ENCODE assay signal across 8 cellular contexts in genomic region chrX:16445166-16445752, GRCh38.
DNase-seq lines count a peak whose midpoint lies in the region; ATAC-seq and TF ChIP-seq lines count a peak whose summit lies in the region.

No MANE protein-coding gene starts in this region.

- no peaks in the 10 kb centered on the region for H3F3A ChIP-seq in PC-3 (ENCODE audit: low read length, unreplicated experiment)

- no peaks in the 10 kb centered on the region for H3K9me2 ChIP-seq in PC-3 (replicated peaks; ENCODE audit: low read length)

- H3K4me2 ChIP-seq in PC-3 (ENCODE audit: low read length): peak overlapping the region; percentile 14

- no peaks in the 10 kb centered on the region for H4K20me1 ChIP-seq in PC-3 (ENCODE audit: low read length)

- no peaks in the 10 kb centered on the region for H3K4me1 ChIP-seq in heart left ventricle
- H3K4me1 ChIP-seq in PC-3 (ENCODE audit: insufficient read depth, low read length): peaks cover 13% of the 10 kb centered on the region

- BruUV-seq in PC-3 (replicated peaks; lab: Mats Ljungman, UMichigan): no TSS peak

- TF ChIP-seq CTCF in heart left ventricle (IDR thresholded peaks at IDR 0.05): peak; percentile 35 to 69 (median 52)
- TF ChIP-seq CTCF in PC-3 (conservative IDR thresholded peaks at IDR 0.05; ENCODE audit: low read depth, low read length): peak; percentile 72
- no peak for TF ChIP-seq CTCF in omental fat pad (IDR thresholded peaks at IDR 0.05)

- ATAC-seq in heart left ventricle (peak in 1 of 4 donors; percentile 49), left cardiac atrium (no peak), HG02885 (IDR thresholded peaks at IDR 0.05; ENCODE audit: poor library complexity, unreplicated experiment) (peak; percentile 82), PC-3 (peak; percentile 59; the same call in 1 of the 2 replicates), omental fat pad (ENCODE audit: low FRiP score) (no peak)

- H3K27ac ChIP-seq in heart left ventricle (no peak overlapping the region), PC-3 (ENCODE audit: low read length) (peak overlapping the region; percentile 93)

- CTCF ChIA-PET in PC-3 (lab: Charles Lee): no interaction called here

- H2AFZ ChIP-seq in PC-3 (ENCODE audit: low read length): no peak overlapping the region

- peak overlapping the region; percentile 67 for H3K9ac ChIP-seq in PC-3 (ENCODE audit: low read length)

- DNase-seq in heart left ventricle (no peak), left cardiac atrium (no peak), PC-3 (peak; percentile 62), iris pigment epithelial cell (ENCODE audit: low read depth) (peak; percentile 44), omental fat pad (ENCODE audit: low spot score) (no peak)
- DNase-seq in activated gamma-delta T cell treated with anti-CD3 and anti-CD28 coated beads, Interleukin-2, amount 50 U/mL, for 16 hours (ENCODE audit: low read depth): peak; percentile 16
- DNase-seq in stimulated activated CD8-positive, alpha-beta memory T cell treated with anti-CD3 and anti-CD28 coated beads, Interleukin-15, amount 100 ng/mL, for 1 hour (ENCODE audit: low read depth): peak; percentile 4

- intact Hi-C loops in heart left ventricle (cut with DNase I): loop anchor here in 1 of 10 donors (10.0 kb wide), 1 partner anchor 750 kb away; no protein-coding TSS in a partner anchor
- intact Hi-C loops in left cardiac atrium (cut with DNase I): no loop called here
- intact Hi-C loops in PC-3 (cut with micrococcal nuclease): loop anchor here (5.0 kb wide), 1 partner anchor 323 kb away; the partner anchor contains the start of gene GRPR

- no peaks in the 10 kb centered on the region for H3K9me3 ChIP-seq in heart left ventricle
- no peaks in the 10 kb centered on the region for H3K9me3 ChIP-seq in PC-3 (ENCODE audit: low read length)

- H3K4me3 ChIP-seq in heart left ventricle (no peak overlapping the region), PC-3 (ENCODE audit: low read length) (no peak overlapping the region)

- peaks cover 0 to 17% (median 0%) of the 10 kb centered on the region in 9 donors for H3K27me3 ChIP-seq in heart left ventricle
- H3K27me3 ChIP-seq in PC-3 (ENCODE audit: low read length): no peaks in the 10 kb centered on the region

- 34 to 49% (median 41%) methylated on average over 6 of the region's 6 CpGs for WGBS in heart left ventricle, 4 donors

- no peak for TF ChIP-seq POLR2A in heart left ventricle (IDR thresholded peaks at IDR 0.05)

- H3K36me3 ChIP-seq in heart left ventricle (no peaks in the 10 kb centered on the region), PC-3 (ENCODE audit: low read depth, low read length) (no peaks in the 10 kb centered on the region)

- POLR2A ChIA-PET in PC-3 (lab: Charles Lee; ENCODE audit: unreplicated experiment): no interaction called here

- H3K79me2 ChIP-seq in PC-3 (ENCODE audit: low read length): no peaks in the 10 kb centered on the region

Comparison
In these comparisons a context has a peak if more than half of its experiments do, and no peak if none do; other contexts are left out.
1. ATAC-seq: peak in HG02885 (single experiment) and PC-3 (single experiment); none in left cardiac atrium (0 of 2) and omental fat pad (single experiment).
2. DNase-seq: peak in PC-3 (single experiment), activated gamma-delta T cell treated with anti-CD3 and anti-CD28 coated beads, Interleukin-2, amount 50 U/mL, for 16 hours (single experiment), iris pigment epithelial cell (single experiment) and stimulated activated CD8-positive, alpha-beta memory T cell treated with anti-CD3 and anti-CD28 coated beads, Interleukin-15, amount 100 ng/mL, for 1 hour (single experiment); none in heart left ventricle (0 of 5), left cardiac atrium (single experiment) and omental fat pad (single experiment).
3. CTCF ChIP-seq: peak in heart left ventricle (12 of 12) and PC-3 (single experiment); none in omental fat pad (0 of 3).